34 cellular contexts compared by ENCODE assay signal in the genomic region with DNA sequence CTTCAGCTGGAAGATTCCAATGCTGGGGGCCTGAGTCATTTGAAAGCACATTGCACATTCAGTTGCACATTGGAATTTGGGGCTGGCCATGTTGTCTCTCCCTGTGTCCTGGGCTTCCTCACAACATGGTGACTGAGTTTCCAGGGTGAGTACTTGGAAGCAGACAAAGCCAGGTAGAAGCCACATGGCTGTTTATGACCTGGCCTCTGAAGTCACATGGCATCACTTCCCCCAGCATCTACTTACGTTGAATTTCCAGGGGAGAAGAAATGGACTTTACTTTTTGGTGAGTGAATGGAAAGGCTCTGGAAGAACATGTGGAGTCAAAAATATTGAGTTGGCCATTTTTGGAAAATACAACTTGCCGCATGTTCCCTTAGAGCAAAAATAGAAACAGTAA.
"Had no signal": no experiment of that assay in that cellular context is flagged by ENCODE, and none has a peak within 500 bp of the region (broad histone marks: within the 10 kb centered on the region; RNA-seq: fewer than 3 reads in every experiment).

No MANE protein-coding gene starts in this region.

- H3K27ac ChIP-seq: adrenal gland, ascending aorta, body of pancreas, brain microvascular endothelial cell, breast epithelium, cardiac muscle cell had no signal

- H3K9me3 ChIP-seq: adrenal gland, breast epithelium had no signal

- H3K27me3 ChIP-seq: adrenal gland, ascending aorta, body of pancreas, brain microvascular endothelial cell, cardiac muscle cell had no signal

- FAIRE-seq: astrocyte, bronchial epithelial cell had no signal

- DNase-seq: activated effector memory CD4-positive, alpha-beta T cell treated with anti-CD3 and anti-CD28 coated beads, Interleukin-2, amount 50 U/mL, for 16 hours; activated effector memory CD4-positive, alpha-beta T cell treated with Interleukin-2 at 50 U/mL for 16 hours; activated gamma-delta T cell; activated gamma-delta T cell treated with Interleukin-2 at 50 U/mL for 16 hours; activated naive CD4-positive, alpha-beta T cell; activated naive CD4-positive, alpha-beta T cell treated with anti-CD3 and anti-CD28 coated beads for 36 hours; activated naive CD4-positive, alpha-beta T cell treated with anti-CD3 and anti-CD28 coated beads, Interleukin-2, amount 10 ng/mL, durations not matched to agents 7 days and 5 days; activated naive CD4-positive, alpha-beta T cell treated with anti-CD3 and anti-CD28 coated beads, Interleukin-2, amount 50 U/mL, for 16 hours; activated naive CD4-positive, alpha-beta T cell treated with Interleukin-2 at 50 U/mL for 16 hours; activated naive CD8-positive, alpha-beta T cell treated with anti-CD3 and anti-CD28 coated beads for 36 hours; activated naive CD8-positive, alpha-beta T cell treated with anti-CD3 and anti-CD28 coated beads, Interleukin-2, amount 10 ng/mL, durations not matched to agents 7 days and 5 days; activated naive CD8-positive, alpha-beta T cell treated with anti-CD3 and anti-CD28 coated beads, Interleukin-2, amount 50 U/mL, for 24 hours; activated T-cell treated with anti-CD3 and anti-CD28 coated beads for 4 hours; activated T-cell treated with anti-CD3 and anti-CD28 coated beads, Interleukin-2, amount 50 U/mL, for 24 hours; activated T-cell treated with anti-CD3 and anti-CD28 coated beads, Interleukin-2, amount 50 U/mL, for 4 hours; activated T-cell treated with anti-CD3 and anti-CD28 coated beads, Interleukin-2, amount 50 U/mL, for 48 hours; activated T-cell treated with anti-CD3 and anti-CD28 coated beads, Interleukin-2, amount 50 U/mL, for 72 hours; adrenal gland; amniotic stem cell; amygdala; anterior cingulate cortex; aorta; body of pancreas; brain microvascular endothelial cell; caudate nucleus; central memory CD4-positive, alpha-beta T cell; cerebellar nuclear complex had no signal

- ATAC-seq: activated naive CD4-positive, alpha-beta T cell treated with anti-CD3 and anti-CD28 coated beads, Interleukin-2, amount 50 U/mL, for 72 hours; activated naive CD8-positive, alpha-beta T cell treated with anti-CD3 and anti-CD28 coated beads, Interleukin-2, amount 50 U/mL, for 24 hours; activated T-cell treated with anti-CD3 and anti-CD28 coated beads, Interleukin-2, amount 50 U/mL, for 4 hours; activated T-cell treated with anti-CD3 and anti-CD28 coated beads, Interleukin-2, amount 50 U/mL, for 72 hours; activated T-helper 17 cell treated with anti-CD3 and anti-CD28 coated beads, Interleukin-2, amount 50 U/mL, for 72 hours; body of pancreas had no signal

- H3K4me1 ChIP-seq: adrenal gland, ascending aorta, body of pancreas, breast epithelium had no signal

- H3K36me3 ChIP-seq: adrenal gland, ascending aorta, brain microvascular endothelial cell, breast epithelium, cardiac muscle cell had no signal

- H3K4me3 ChIP-seq: adrenal gland, ascending aorta, body of pancreas, breast epithelium, cardiac muscle cell had no signal
